8 cellular contexts compared by ENCODE assay signal in the genomic region with DNA sequence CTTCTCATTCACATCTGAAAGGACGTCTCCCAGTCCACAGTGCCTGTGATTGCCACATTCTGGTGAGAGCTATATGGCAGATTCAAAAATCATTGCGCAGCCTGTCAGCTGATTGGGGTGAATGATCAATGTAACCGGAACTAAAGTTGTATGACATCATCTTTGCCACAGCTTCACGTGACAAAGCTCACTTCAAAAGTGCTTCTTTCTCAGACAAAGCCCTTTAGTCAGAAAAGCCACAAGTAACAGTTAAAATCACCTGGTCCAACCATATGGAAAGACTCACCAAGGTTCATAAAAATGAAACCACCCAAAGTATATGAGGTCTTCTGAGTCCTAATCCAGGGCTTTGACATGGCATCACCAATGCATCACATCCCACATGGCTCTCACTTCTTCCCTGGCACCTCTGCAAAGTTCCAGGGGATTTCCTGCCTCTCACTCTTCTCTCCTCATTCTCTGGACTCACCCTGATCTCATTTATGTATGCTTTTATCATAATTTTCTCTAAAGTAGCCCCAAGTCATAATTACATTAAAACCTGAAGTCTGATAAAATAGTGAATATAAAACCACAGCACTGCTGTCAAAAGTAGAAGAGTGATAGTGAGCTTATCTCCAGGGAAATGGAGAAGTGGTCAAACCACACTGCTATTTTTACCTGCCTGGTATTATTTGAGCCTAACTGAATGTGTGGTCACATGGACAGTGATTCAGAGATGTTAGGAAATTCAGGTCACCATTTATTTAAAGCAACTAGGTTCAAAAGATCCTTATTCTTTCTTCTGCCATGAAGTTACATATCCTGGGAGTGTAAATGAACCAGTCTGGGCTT.
A peak's percentile ranks its signal among the peaks of the same experiment; 100 is the strongest.
DNase-seq lines count a peak whose midpoint lies in the region; ATAC-seq and TF ChIP-seq lines count a peak whose summit lies in the region.

No MANE protein-coding gene starts in this region.

- H3K27me3 ChIP-seq in mammary epithelial cell (ENCODE audit: insufficient read depth, low read length) (no peaks in the 10 kb centered on the region), breast epithelium (no peaks in the 10 kb centered on the region)

- dilution Hi-C loops in mammary epithelial cell (cut with HindIII; ENCODE audit: low sequenced_read_pairs), result no loop called here

- CTCF ChIA-PET in mammary epithelial cell (lab: Charles Lee; ENCODE audit: low non-redundant PET), result no interaction called here

- TF ChIP-seq CTCF in mammary epithelial cell (conservative IDR thresholded peaks at IDR 0.05 in 1 of 2, IDR thresholded peaks at IDR 0.05 in 1 of 2; ENCODE audit: extremely low read depth in 1 of 2, insufficient read depth in 1 of 2, low read depth in 1 of 2, low read length in 2 of 2), result no peak
- no peak for TF ChIP-seq CTCF in breast epithelium (IDR thresholded peaks at IDR 0.05)
- no peak for TF ChIP-seq CTCF in fibroblast of mammary gland (conservative IDR thresholded peaks at IDR 0.05; ENCODE audit: control insufficient read depth, insufficient read depth, low read depth, low read length)

- H3K9me3 ChIP-seq in mammary epithelial cell (replicated peaks; ENCODE audit: insufficient read depth, low read length), result no peaks in the 10 kb centered on the region
- peaks cover 0 to 4% of the 10 kb centered on the region in 2 donors for H3K9me3 ChIP-seq in breast epithelium

- no peak overlapping the region for H3K9ac ChIP-seq in mammary epithelial cell (ENCODE audit: insufficient read depth, low read length)

- in situ Hi-C loops in mammary epithelial cell (cut with MboI; ENCODE audit: low sequenced_read_pairs in 2 of 2), result no loop called here

- H3K4me2 ChIP-seq in mammary epithelial cell (ENCODE audit: insufficient read depth, low read depth, low read length), result no peak overlapping the region

- H3K4me3 ChIP-seq in mammary epithelial cell (replicated peaks in 1 of 3; ENCODE audit: insufficient read depth in 1 of 3, low read depth in 2 of 3, low read length in 3 of 3), result no peak overlapping the region
- no peak overlapping the region for H3K4me3 ChIP-seq in breast epithelium
- H3K4me3 ChIP-seq in fibroblast of mammary gland (ENCODE audit: control insufficient read depth, low read depth, low read length), result no peak overlapping the region

- H3K4me1 ChIP-seq in mammary epithelial cell (ENCODE audit: insufficient read depth, low read length), result peaks cover 14% of the 10 kb centered on the region
- H3K4me1 ChIP-seq in breast epithelium, result no peaks in the 10 kb centered on the region

- TF ChIP-seq POLR2A in breast epithelium (IDR thresholded peaks at IDR 0.05), result no peak

- peak; percentile 32 for ATAC-seq in HG03558 (IDR thresholded peaks at IDR 0.05; ENCODE audit: extremely low read depth, unreplicated experiment)

- intact Hi-C loops in mammary epithelial cell (cut with micrococcal nuclease), result loop anchor here (10.0 kb wide), 1 partner anchor 312 kb away; no protein-coding TSS in a partner anchor
- intact Hi-C loops in breast epithelium (cut with DNase I; ENCODE audit: low total_unique reads), result loop anchor here (10.0 kb wide), 1 partner anchor 798 kb away; no protein-coding TSS in a partner anchor

- no TSS peak for BruUV-seq in mammary epithelial cell (replicated peaks; lab: Mats Ljungman, UMichigan)

- H3K79me2 ChIP-seq in mammary epithelial cell (ENCODE audit: insufficient read depth, low read length), result no peaks in the 10 kb centered on the region

- no peaks in the 10 kb centered on the region for H3K36me3 ChIP-seq in mammary epithelial cell (ENCODE audit: insufficient read depth, low read length)
- no peaks in the 10 kb centered on the region for H3K36me3 ChIP-seq in breast epithelium

- WGBS in mammary epithelial cell (ENCODE audit: low coverage, missing lambda C conversion rate), result 40% methylated on average over 4 of the region's 4 CpGs

- H2AFZ ChIP-seq in mammary epithelial cell (ENCODE audit: low read depth, low read length), result peak overlapping the region; percentile 55

- H3K27ac ChIP-seq in mammary epithelial cell (ENCODE audit: insufficient read depth, low read depth, low read length) (peak overlapping the region; percentile 39), breast epithelium (no peak overlapping the region)

- peak; percentile 81 for DNase-seq in mammary epithelial cell
- DNase-seq in breast epithelium (ENCODE audit: low spot score in 2 of 2), result no peak
- peak; percentile 15 to 27 for DNase-seq in activated CD4-positive, alpha-beta T cell treated with anti-CD3 and anti-CD28 coated beads for 24 hours (ENCODE audit: low read depth in 2 of 2)
- DNase-seq in fibroblast of mammary gland (ENCODE audit: low read depth), result peak; percentile 14
- DNase-seq in stimulated activated CD8-positive, alpha-beta memory T cell treated with anti-CD3 and anti-CD28 coated beads, Interleukin-7, amount 100 ng/mL, for 4 hours (ENCODE audit: low read depth in 2 of 2), result peak; percentile 27 to 57
- DNase-seq in iPS-NIHi7 (ENCODE audit: extremely low spot score), result no peak
- DNase-seq in NCI-H2227 treated with DMSO at 0.1 percent for 48 hours (lab: John Stamatoyannopoulos, UW), result no peak

- H4K20me1 ChIP-seq in mammary epithelial cell (ENCODE audit: insufficient read depth, low read length), result no peaks in the 10 kb centered on the region

Comparison
In these comparisons a context has a peak if more than half of its experiments do, and no peak if none do; other contexts are left out.
1. DNase-seq: peak in mammary epithelial cell (single experiment), activated CD4-positive, alpha-beta T cell treated with anti-CD3 and anti-CD28 coated beads for 24 hours (2 of 2), fibroblast of mammary gland (single experiment) and stimulated activated CD8-positive, alpha-beta memory T cell treated with anti-CD3 and anti-CD28 coated beads, Interleukin-7, amount 100 ng/mL, for 4 hours (2 of 2); none in breast epithelium (0 of 2), iPS-NIHi7 (single experiment) and NCI-H2227 treated with DMSO at 0.1 percent for 48 hours (single experiment).